22 cellular contexts compared by ENCODE assay signal in genomic region chr15:27043770-27044169, GRCh38.
"Had no signal": no experiment of that assay in that cellular context is flagged by ENCODE, and none has a peak within 500 bp of the region (broad histone marks: within the 10 kb centered on the region; RNA-seq: fewer than 3 reads in every experiment).

No MANE protein-coding gene starts in this region.

- H3K9me3 Mint-ChIP-seq: nephron progenitor cell had no signal

- H3K27ac ChIP-seq: dorsolateral prefrontal cortex, gastrocnemius medialis, left ventricle myocardium inferior, lower lobe of right lung, ovary, psoas muscle, skin epidermis, suprapubic skin, transverse colon, upper lobe of right lung, uterus had no signal

- H3K4me3 ChIP-seq: dorsolateral prefrontal cortex, gastrocnemius medialis, left ventricle myocardium inferior, lower lobe of right lung, ovary, psoas muscle, skin epidermis, suprapubic skin, transverse colon, upper lobe of right lung, uterus had no signal

- H3K36me3 ChIP-seq: gastrocnemius medialis, left ventricle myocardium inferior, lower lobe of right lung, ovary, suprapubic skin, transverse colon, upper lobe of right lung, uterus had no signal

- H3K9me3 ChIP-seq: gastrocnemius medialis, left ventricle myocardium inferior, lower lobe of right lung, ovary, psoas muscle, suprapubic skin, transverse colon, upper lobe of right lung, uterus had no signal

- H3K27ac Mint-ChIP-seq: naive thymus-derived CD8-positive, alpha-beta T cell; nephron progenitor cell had no signal

- H3K4me1 ChIP-seq: gastrocnemius medialis, left ventricle myocardium inferior, lower lobe of right lung, psoas muscle, suprapubic skin, transverse colon, upper lobe of right lung, uterus had no signal

- H3K27me3 ChIP-seq: dorsolateral prefrontal cortex, gastrocnemius medialis, ovary, suprapubic skin, transverse colon, upper lobe of right lung, uterus had no signal

- DNase-seq: dorsolateral prefrontal cortex; effector CD4-positive, alpha-beta T cell; foreskin fibroblast; gastrocnemius medialis; left ventricle myocardium inferior; lower lobe of right lung; naive thymus-derived CD8-positive, alpha-beta T cell; nephron progenitor cell; occipital lobe; ovary; posterior cingulate gyrus; psoas muscle; stimulated activated CD4-positive, alpha-beta T cell treated with anti-CD3 and anti-CD28 coated beads, Interleukin-15, amount 100 ng/mL, for 24 hours; stimulated activated CD4-positive, alpha-beta T cell treated with anti-CD3 and anti-CD28 coated beads, Interleukin-2, amount 100 ng/mL, for 48 hours; stimulated activated CD8-positive, alpha-beta memory T cell treated with anti-CD3 and anti-CD28 coated beads, Interleukin-4, amount 100 ng/mL, for 48 hours; stimulated activated naive CD4-positive, alpha-beta T cell; stimulated activated naive CD8-positive, alpha-beta T cell treated with anti-CD3 and anti-CD28 coated beads, Interleukin-15, amount 100 ng/mL, for 72 hours; transverse colon; upper lobe of right lung; uterus had no signal

- H3K36me3 Mint-ChIP-seq: naive thymus-derived CD8-positive, alpha-beta T cell had no signal

- H3K4me1 Mint-ChIP-seq: naive thymus-derived CD8-positive, alpha-beta T cell; nephron progenitor cell; stimulated activated naive CD8-positive, alpha-beta T cell treated with anti-CD3 and anti-CD28 coated beads, Interleukin-15, amount 100 ng/mL, for 72 hours had no signal

- H3K4me3 Mint-ChIP-seq: naive thymus-derived CD8-positive, alpha-beta T cell; nephron progenitor cell; stimulated activated naive CD8-positive, alpha-beta T cell treated with anti-CD3 and anti-CD28 coated beads, Interleukin-15, amount 100 ng/mL, for 72 hours had no signal

- ATAC-seq: gastrocnemius medialis; lower lobe of right lung; naive thymus-derived CD8-positive, alpha-beta T cell; psoas muscle; stimulated activated naive CD8-positive, alpha-beta T cell treated with anti-CD3 and anti-CD28 coated beads, Interleukin-15, amount 100 ng/mL, for 72 hours; upper lobe of right lung had no signal
